24 cellular contexts compared by ENCODE assay signal in genomic region chr12:30764251-30764650, GRCh38. TPM values are rescaled to one million over a fixed set of nuclear protein-coding genes. Genes with fewer than 3 reads are reported as not detected.
DNase-seq lines count a peak whose midpoint lies in the region; ATAC-seq and TF ChIP-seq lines count a peak whose summit lies in the region.
"Had no signal": no experiment of that assay in that cellular context is flagged by ENCODE, and none has a peak within 500 bp of the region (broad histone marks: within the 10 kb centered on the region; RNA-seq: fewer than 3 reads in every experiment).

No MANE protein-coding gene starts in this region.

- H3K9me3 Mint-ChIP-seq in Caco-2 (ENCODE audit: unreplicated experiment) = peaks cover 26% of the 10 kb centered on the region
- no peaks in the 10 kb centered on the region for H3K9me3 Mint-ChIP-seq in type B pancreatic cell
- H3K9me3 Mint-ChIP-seq: activated naive CD8-positive, alpha-beta T cell treated with anti-CD3 and anti-CD28 coated beads, Interleukin-2, amount 50 U/mL, for 24 hours; activated T-cell treated with anti-CD3 and anti-CD28 coated beads, Interleukin-2, amount 50 U/mL, for 4 hours; dendritic cell treated with granulocyte-macrophage colony-stimulating factor and Interleukin-4, amounts not matched to agents 40 ng/mL and 50 ng/mL, for 4 days; natural killer cell treated with Interleukin-12 subunit alpha and Interleukin-12 subunit beta and Interleukin-15 and Interleukin-18, amount 100 ng/mL, for 72 hours had no signal

- H3K27me3 ChIP-seq in Caco-2 (replicated peaks; ENCODE audit: control insufficient read depth, insufficient read depth, low read length) = no peaks in the 10 kb centered on the region
- no peaks in the 10 kb centered on the region for H3K27me3 ChIP-seq in vagina
- H3K27me3 ChIP-seq: BLaER1 treated with 17β-estradiol and CSF1 and Interleukin-3, amounts not matched to agents 10 nM and 100 nM; esophagus squamous epithelium; stomach; tibial nerve had no signal

- H3K27me3 Mint-ChIP-seq in Caco-2 (ENCODE audit: insufficient read depth, unreplicated experiment) (no peaks in the 10 kb centered on the region), type B pancreatic cell (no peaks in the 10 kb centered on the region)

- H3K4me3 Mint-ChIP-seq in Caco-2 (ENCODE audit: unreplicated experiment) (no peak overlapping the region), type B pancreatic cell (no peak overlapping the region)
- H3K4me3 Mint-ChIP-seq: activated naive CD8-positive, alpha-beta T cell treated with anti-CD3 and anti-CD28 coated beads, Interleukin-2, amount 50 U/mL, for 24 hours; activated T-cell treated with anti-CD3 and anti-CD28 coated beads, Interleukin-2, amount 50 U/mL, for 4 hours; dendritic cell treated with granulocyte-macrophage colony-stimulating factor and Interleukin-4, amounts not matched to agents 40 ng/mL and 50 ng/mL, for 4 days; natural killer cell treated with Interleukin-12 subunit alpha and Interleukin-12 subunit beta and Interleukin-15 and Interleukin-18, amount 100 ng/mL, for 72 hours had no signal

- no TSS peak for BruUV-seq in Caco-2 (replicated peaks; lab: Mats Ljungman, UMichigan)

- CTCF ChIA-PET in Caco-2 (lab: Charles Lee) = interaction anchor here (1.1 to 1.5 kb wide), 2 partner anchors 11 to 29 kb away, joined by 3 read pairs; no protein-coding TSS in a partner anchor

- H3K36me3 ChIP-seq in Caco-2 (ENCODE audit: control insufficient read depth, insufficient read depth, low read length) (no peaks in the 10 kb centered on the region), vagina (no peaks in the 10 kb centered on the region)
- H3K36me3 ChIP-seq: BLaER1 treated with 17β-estradiol and CSF1 and Interleukin-3, amounts not matched to agents 10 nM and 100 nM; esophagus squamous epithelium; stomach had no signal

- peak overlapping the region; percentile 96 for H3K27ac ChIP-seq in VCaP
- no peak overlapping the region for H3K27ac ChIP-seq in vagina
- H3K27ac ChIP-seq: BLaER1 treated with 17β-estradiol and CSF1 and Interleukin-3, amounts not matched to agents 10 nM and 100 nM; esophagus squamous epithelium; stomach; tibial nerve had no signal

- POLR2A ChIA-PET in Caco-2 (lab: Charles Lee) = interaction anchor here (1.4 kb wide), 1 partner anchor 9 kb away, joined by 6 read pairs; the partner anchor contains the start of gene CAPRIN2

- H3K9me3 ChIP-seq in Caco-2 = no peaks in the 10 kb centered on the region; the same call in none of the 2 replicates
- no peaks in the 10 kb centered on the region for H3K9me3 ChIP-seq in vagina
- H3K9me3 ChIP-seq: esophagus squamous epithelium, mucosa of descending colon, stomach, tibial nerve had no signal

- H3K4me1 ChIP-seq in Caco-2 (peaks cover 26% of the 10 kb centered on the region), vagina (no peaks in the 10 kb centered on the region)
- H3K4me1 ChIP-seq: BLaER1 treated with 17β-estradiol and CSF1 and Interleukin-3, amounts not matched to agents 10 nM and 100 nM; stomach; tibial nerve had no signal

- H3K27ac Mint-ChIP-seq in Caco-2 (ENCODE audit: unreplicated experiment) (peak overlapping the region; percentile 39), type B pancreatic cell (no peak overlapping the region)
- H3K27ac Mint-ChIP-seq: activated naive CD8-positive, alpha-beta T cell treated with anti-CD3 and anti-CD28 coated beads, Interleukin-2, amount 50 U/mL, for 24 hours; dendritic cell treated with granulocyte-macrophage colony-stimulating factor and Interleukin-4, amounts not matched to agents 40 ng/mL and 50 ng/mL, for 4 days; natural killer cell treated with Interleukin-12 subunit alpha and Interleukin-12 subunit beta and Interleukin-15 and Interleukin-18, amount 100 ng/mL, for 72 hours had no signal

- H3K4me3 ChIP-seq in Caco-2 (ENCODE audit: low read depth, low read length) (no peak overlapping the region), vagina (no peak overlapping the region)
- H3K4me3 ChIP-seq: BLaER1 treated with 17β-estradiol and CSF1 and Interleukin-3, amounts not matched to agents 10 nM and 100 nM; esophagus squamous epithelium; mucosa of descending colon; stomach; tibial nerve had no signal

- no peak for TF ChIP-seq CTCF in Caco-2 (IDR thresholded peaks at IDR 0.05; ENCODE audit: insufficient read depth in 1 of 2, low read depth in 1 of 2, low read length in 1 of 2, severe bottlenecking in 1 of 2, unreplicated experiment in 1 of 2)
- TF ChIP-seq CTCF in VCaP (conservative IDR thresholded peaks at IDR 0.05) = no peak
- TF ChIP-seq CTCF in vagina (IDR thresholded peaks at IDR 0.05) = no peak
- no peak for TF ChIP-seq CTCF in type B pancreatic cell (conservative IDR thresholded peaks at IDR 0.05)

- H3K4me1 Mint-ChIP-seq in Caco-2 (ENCODE audit: low read depth, unreplicated experiment) = peaks cover 34% of the 10 kb centered on the region
- peaks cover 5% of the 10 kb centered on the region for H3K4me1 Mint-ChIP-seq in type B pancreatic cell (ENCODE audit: unreplicated experiment)
- H3K4me1 Mint-ChIP-seq: activated naive CD8-positive, alpha-beta T cell treated with anti-CD3 and anti-CD28 coated beads, Interleukin-2, amount 50 U/mL, for 24 hours had no signal

- DNase-seq in Caco-2 (no peak), NCI-H1417 (lab: John Stamatoyannopoulos, UW) (peak in 2 of 3 experiments; percentile 92 to 96), NCI-H2171 (lab: John Stamatoyannopoulos, UW) (peak; percentile 63), vagina (ENCODE audit: extremely low spot score in 2 of 2) (no peak), type B pancreatic cell (ENCODE audit: extremely low spot score, unreplicated experiment) (no peak)
- DNase-seq in activated naive CD4-positive, alpha-beta T cell (lab: John Stamatoyannopoulos, UW) = no peak
- DNase-seq: activated CD4-positive, alpha-beta T cell treated with anti-CD3 and anti-CD28 coated beads for 48 hours; activated gamma-delta T cell treated with Interleukin-2 at 50 U/mL for 16 hours; activated naive CD8-positive, alpha-beta T cell treated with anti-CD3 and anti-CD28 coated beads, Interleukin-2, amount 50 U/mL, for 24 hours; activated T-cell treated with anti-CD3 and anti-CD28 coated beads, Interleukin-2, amount 50 U/mL, for 4 hours; EL; esophagus squamous epithelium; foreskin melanocyte; Kasumi-1; left cardiac atrium; mucosa of descending colon; PC-3; stomach had no signal

- ATAC-seq in GM18867 (IDR thresholded peaks at IDR 0.05; ENCODE audit: unreplicated experiment) = no peak
- ATAC-seq: activated naive CD8-positive, alpha-beta T cell treated with anti-CD3 and anti-CD28 coated beads, Interleukin-2, amount 50 U/mL, for 24 hours; activated T-cell treated with anti-CD3 and anti-CD28 coated beads, Interleukin-2, amount 50 U/mL, for 4 hours; left cardiac atrium; mucosa of descending colon; natural killer cell treated with Interleukin-12 subunit alpha and Interleukin-12 subunit beta and Interleukin-15 and Interleukin-18, amount 100 ng/mL, for 72 hours; PC-3 had no signal

- H3K36me3 Mint-ChIP-seq in Caco-2 (ENCODE audit: insufficient read depth, unreplicated experiment) (no peaks in the 10 kb centered on the region), type B pancreatic cell (no peaks in the 10 kb centered on the region)
- H3K36me3 Mint-ChIP-seq: natural killer cell treated with Interleukin-12 subunit alpha and Interleukin-12 subunit beta and Interleukin-15 and Interleukin-18, amount 100 ng/mL, for 72 hours had no signal

- intact Hi-C loops in Caco-2 (cut with micrococcal nuclease; ENCODE audit: unreplicated experiment) (no loop called here), vagina (cut with DNase I) (no loop called here)

- no peak for TF ChIP-seq POLR2A in vagina (IDR thresholded peaks at IDR 0.05)

RNA-seq across cellular contexts. Expression of gene CAPRIN2, which starts 9.5 kb away (rescaled TPM):
- 19.6 and 21.7 TPM in 2 replicates for total RNA-seq in Caco-2 (2022)
- total RNA-seq in vagina = 41.3 TPM
- 35.5 and 44.9 TPM in 2 replicates for total RNA-seq in type B pancreatic cell (ENCODE audit: low replicate concordance)

Comparison
In these comparisons a context has a peak if more than half of its experiments do, and no peak if none do; other contexts are left out.
1. DNase-seq: peak in NCI-H1417 (2 of 3) and NCI-H2171 (single experiment); none in Caco-2 (0 of 2), vagina (0 of 2), activated naive CD4-positive, alpha-beta T cell (0 of 4) and type B pancreatic cell (single experiment).